ENCODE assay signal across 19 cellular contexts in the genomic region with DNA sequence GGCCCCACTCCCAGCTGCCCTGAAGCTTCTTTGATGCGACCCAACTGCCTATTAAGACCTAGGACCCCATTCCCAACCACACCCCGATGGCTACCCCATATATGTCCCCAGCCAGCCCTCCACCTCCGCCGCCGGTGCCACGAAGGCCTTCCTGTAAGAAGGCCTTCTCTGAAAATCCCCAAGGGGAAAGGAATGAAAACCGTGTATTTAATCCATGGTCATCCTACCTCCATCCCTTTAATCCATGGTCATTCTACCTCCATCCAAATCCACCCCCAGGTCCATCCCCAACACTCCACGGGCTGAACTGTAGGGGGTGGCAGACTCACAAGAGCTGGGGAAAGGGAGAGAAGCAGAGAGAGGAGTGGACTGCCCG. TPM values are rescaled to one million over a fixed set of nuclear protein-coding genes. Genes with fewer than 3 reads are reported as not detected.
DNase-seq lines count a peak whose midpoint lies in the region; ATAC-seq and TF ChIP-seq lines count a peak whose summit lies in the region.
"Had no signal": no experiment of that assay in that cellular context is flagged by ENCODE, and none has a peak within 500 bp of the region (broad histone marks: within the 10 kb centered on the region; RNA-seq: fewer than 3 reads in every experiment).

No MANE protein-coding gene starts in this region.

- no peak overlapping the region for H3K27ac ChIP-seq in GM23338 (ENCODE audit: low read depth)
- H3K27ac ChIP-seq: breast epithelium, prostate gland had no signal

- no peaks in the 10 kb centered on the region for H3K36me3 ChIP-seq in GM23338 (ENCODE audit: insufficient read depth)
- H3K36me3 ChIP-seq: breast epithelium, prostate gland had no signal

- peaks cover 11% of the 10 kb centered on the region for H3K4me1 ChIP-seq in GM23338 (ENCODE audit: insufficient read depth)

- peaks cover 32% of the 10 kb centered on the region for H3K4me1 Mint-ChIP-seq in activated naive CD4-positive, alpha-beta T cell treated with anti-CD3 and anti-CD28 coated beads for 36 hours (ENCODE audit: low read depth)
- H3K4me1 Mint-ChIP-seq in GM23338: peaks cover 21% of the 10 kb centered on the region

- no peak overlapping the region for H3K27ac Mint-ChIP-seq in activated naive CD4-positive, alpha-beta T cell treated with anti-CD3 and anti-CD28 coated beads for 36 hours
- no peak overlapping the region for H3K27ac Mint-ChIP-seq in GM23338
- H3K27ac Mint-ChIP-seq: activated CD8-positive, alpha-beta T cell treated with anti-CD3 and anti-CD28 coated beads for 36 hours had no signal

- H3K27me3 ChIP-seq in GM23338 (ENCODE audit: insufficient read depth): peaks cover 100% of the 10 kb centered on the region

- peak overlapping the region; percentile 72 for H3K4me3 ChIP-seq in GM23338
- H3K4me3 ChIP-seq: prostate gland had no signal

- peak; percentile 31 for DNase-seq in activated naive CD4-positive, alpha-beta T cell treated with anti-CD3 and anti-CD28 coated beads for 36 hours
- DNase-seq in activated naive CD4-positive, alpha-beta T cell (lab: John Stamatoyannopoulos, UW): no peak
- DNase-seq in GM23338 (ENCODE audit: low spot score) (no peak), ecto neural progenitor cell (ENCODE audit: low spot score) (peak; percentile 46), sciatic nerve (ENCODE audit: low spot score) (peak; percentile 35), NCI-H146 treated with DMSO at 0.1 percent for 48 hours (lab: John Stamatoyannopoulos, UW; ENCODE audit: unreplicated experiment) (no peak)
- DNase-seq: activated CD8-positive, alpha-beta T cell treated with anti-CD3 and anti-CD28 coated beads for 36 hours; activated gamma-delta T cell treated with Interleukin-2 at 50 U/mL for 16 hours; effector CD8-positive, alpha-beta T cell; HCEC 1CT; left ventricle myocardium superior; NCI-H1694 treated with DMSO at 0.1 percent for 48 hours; NCI-H510A treated with DMSO at 0.1 percent for 48 hours had no signal

- peaks cover 10% of the 10 kb centered on the region for H4K20me1 ChIP-seq in GM23338 (replicated peaks; ENCODE audit: insufficient read depth)

- peaks cover 70% of the 10 kb centered on the region for H3K27me3 Mint-ChIP-seq in activated naive CD4-positive, alpha-beta T cell treated with anti-CD3 and anti-CD28 coated beads for 36 hours (ENCODE audit: low read depth)
- peaks cover 94% of the 10 kb centered on the region for H3K27me3 Mint-ChIP-seq in GM23338 (ENCODE audit: insufficient read depth, low read depth, poor library complexity)

- peak; percentile 24 to 36; a peak in 3 of 4 replicates for TF ChIP-seq CTCF in GM23338 (conservative IDR thresholded peaks at IDR 0.05; ENCODE audit: low read depth in 2 of 2)

- H2AFZ ChIP-seq in GM23338: no peak overlapping the region

- peak overlapping the region; percentile 93 for H3K4me2 ChIP-seq in GM23338

- no peaks in the 10 kb centered on the region for H3K9me3 Mint-ChIP-seq in activated naive CD4-positive, alpha-beta T cell treated with anti-CD3 and anti-CD28 coated beads for 36 hours
- peaks cover 3% of the 10 kb centered on the region; the same call in 2 of the 3 replicates for H3K9me3 Mint-ChIP-seq in GM23338
- H3K9me3 Mint-ChIP-seq: activated CD8-positive, alpha-beta T cell treated with anti-CD3 and anti-CD28 coated beads for 36 hours had no signal

- peaks cover 5% of the 10 kb centered on the region; the same call in 1 of the 2 replicates for H3F3A ChIP-seq in GM23338 (replicated peaks; ENCODE audit: low read depth)

- no peak overlapping the region for H3K4me3 Mint-ChIP-seq in activated naive CD4-positive, alpha-beta T cell treated with anti-CD3 and anti-CD28 coated beads for 36 hours
- peak overlapping the region; percentile 57 for H3K4me3 Mint-ChIP-seq in GM23338
- H3K4me3 Mint-ChIP-seq: activated CD8-positive, alpha-beta T cell treated with anti-CD3 and anti-CD28 coated beads for 36 hours had no signal

- ATAC-seq in GM23338 (no peak), sciatic nerve (no peak), GM21825 (IDR thresholded peaks at IDR 0.05; ENCODE audit: unreplicated experiment) (no peak), GM21381 (IDR thresholded peaks at IDR 0.05; ENCODE audit: unreplicated experiment) (no peak)
- ATAC-seq: activated CD8-positive, alpha-beta T cell treated with anti-CD3 and anti-CD28 coated beads for 36 hours; left ventricle myocardium superior had no signal

- H3K79me2 ChIP-seq in GM23338 (replicated peaks; ENCODE audit: insufficient read depth): no peaks in the 10 kb centered on the region

- H3K9me2 ChIP-seq in GM23338 (ENCODE audit: insufficient read depth): no peaks in the 10 kb centered on the region

- CTCF ChIA-PET in activated naive CD4-positive, alpha-beta T cell treated with anti-CD3 and anti-CD28 coated beads for 36 hours (lab: Charles Lee): no interaction called here

- H3K36me3 Mint-ChIP-seq in activated naive CD4-positive, alpha-beta T cell treated with anti-CD3 and anti-CD28 coated beads for 36 hours (ENCODE audit: low read depth): peaks cover 2% of the 10 kb centered on the region
- no peaks in the 10 kb centered on the region for H3K36me3 Mint-ChIP-seq in GM23338 (ENCODE audit: low read depth)

- intact Hi-C loops in activated naive CD4-positive, alpha-beta T cell treated with anti-CD3 and anti-CD28 coated beads for 36 hours (cut with micrococcal nuclease): loop anchor here (1.0 kb wide), 1 partner anchor 97 kb away; no protein-coding TSS in a partner anchor
- intact Hi-C loops in sciatic nerve (cut with DNase I): no loop called here

TF ChIP-seq in GM23338, 12 proteins besides CTCF, POLR2A, EP300 and RAD21:
- TF ChIP-seq CREB1 (CRISPR knock-in tag; IDR thresholded peaks at IDR 0.05; ENCODE audit: low read depth) (no peak), EZH2 (IDR thresholded peaks at IDR 0.05; ENCODE audit: low read depth, unreplicated experiment) (peak; percentile 89)
TF ChIP-seq in GM23338: peak in this region for 1.

RNA-seq across cellular contexts. Expression of a gene that starts 0.5 kb away (rescaled TPM):
- not detected for total RNA-seq in activated naive CD4-positive, alpha-beta T cell treated with anti-CD3 and anti-CD28 coated beads for 36 hours
- 0.16 and 0.73 TPM in 2 replicates for total RNA-seq in GM23338 (2014; rRNA removed; shearing (Covaris generic))
- not detected in 2 replicates for polyA plus RNA-seq in GM23338 (2016; fragmentation: Nextera tagmentation; extraction: Ambion mirVana)
- not detected for total RNA-seq in sciatic nerve
- total RNA-seq: activated CD8-positive, alpha-beta T cell treated with anti-CD3 and anti-CD28 coated beads for 36 hours; HT1080; left ventricle myocardium superior; myocyte; prostate gland had no signal

RNA-seq across cellular contexts. Expression of a gene that starts 24.5 kb away (rescaled TPM):
- total RNA-seq in activated naive CD4-positive, alpha-beta T cell treated with anti-CD3 and anti-CD28 coated beads for 36 hours: 10 to 100 TPM in 1 of 2 experiments, 1 to 10 TPM in 1; 9.4 to 10.1 TPM
- 2.7 and 4.1 TPM in 2 replicates for total RNA-seq in GM23338 (2014; rRNA removed; shearing (Covaris generic))
- 1.1 and 1.3 TPM in 2 replicates for polyA plus RNA-seq in GM23338 (2016; fragmentation: Nextera tagmentation; extraction: Ambion mirVana)
- total RNA-seq in sciatic nerve: 27.4 TPM

Comparison
In these comparisons a context has a peak if more than half of its experiments do, and no peak if none do; other contexts are left out.
1. DNase-seq: peak in activated naive CD4-positive, alpha-beta T cell treated with anti-CD3 and anti-CD28 coated beads for 36 hours (single experiment), ecto neural progenitor cell (single experiment) and sciatic nerve (single experiment); none in activated naive CD4-positive, alpha-beta T cell (0 of 4), GM23338 (single experiment) and NCI-H146 treated with DMSO at 0.1 percent for 48 hours (single experiment).